ENCODE assay signal across 1 cellular context in the genomic region with DNA sequence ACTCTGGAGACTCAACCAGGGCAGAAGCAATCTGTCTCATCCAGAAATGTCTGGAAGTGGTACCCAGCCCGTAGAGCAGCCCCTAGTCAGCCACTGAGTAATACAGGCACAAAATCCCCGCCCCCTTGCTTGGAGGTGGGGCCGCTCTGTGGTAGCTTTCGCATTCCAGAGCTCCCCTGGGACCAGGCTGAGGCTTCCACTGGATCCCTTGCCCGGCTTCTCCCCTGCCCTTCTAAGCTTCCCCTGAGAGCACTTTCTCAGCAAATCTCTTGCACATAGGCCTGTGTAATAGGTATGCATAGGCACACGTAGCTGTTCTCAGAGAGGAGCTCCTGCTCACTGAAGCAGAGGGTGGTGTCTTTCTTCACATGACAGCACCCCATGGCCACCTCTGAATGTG.
TF ChIP-seq lines count a peak whose summit lies in the region.

No MANE protein-coding gene starts in this region.

TF ChIP-seq in WTC11, 78 proteins besides CTCF, POLR2A, EP300 and RAD21 (continued from another document):
- TF ChIP-seq, protein P1, sequence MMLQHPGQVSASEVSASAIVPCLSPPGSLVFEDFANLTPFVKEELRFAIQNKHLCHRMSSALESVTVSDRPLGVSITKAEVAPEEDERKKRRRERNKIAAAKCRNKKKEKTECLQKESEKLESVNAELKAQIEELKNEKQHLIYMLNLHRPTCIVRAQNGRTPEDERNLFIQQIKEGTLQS (CRISPR knock-in tag; conservative IDR thresholded peaks at IDR 0.05) = no peak
- no peak for TF ChIP-seq NFE2L1 (CRISPR knock-in tag; IDR thresholded peaks at IDR 0.05)
- no peak for TF ChIP-seq RELA (CRISPR knock-in tag; IDR thresholded peaks at IDR 0.05; ENCODE audit: borderline replicate concordance)
- TF ChIP-seq, protein P2, sequence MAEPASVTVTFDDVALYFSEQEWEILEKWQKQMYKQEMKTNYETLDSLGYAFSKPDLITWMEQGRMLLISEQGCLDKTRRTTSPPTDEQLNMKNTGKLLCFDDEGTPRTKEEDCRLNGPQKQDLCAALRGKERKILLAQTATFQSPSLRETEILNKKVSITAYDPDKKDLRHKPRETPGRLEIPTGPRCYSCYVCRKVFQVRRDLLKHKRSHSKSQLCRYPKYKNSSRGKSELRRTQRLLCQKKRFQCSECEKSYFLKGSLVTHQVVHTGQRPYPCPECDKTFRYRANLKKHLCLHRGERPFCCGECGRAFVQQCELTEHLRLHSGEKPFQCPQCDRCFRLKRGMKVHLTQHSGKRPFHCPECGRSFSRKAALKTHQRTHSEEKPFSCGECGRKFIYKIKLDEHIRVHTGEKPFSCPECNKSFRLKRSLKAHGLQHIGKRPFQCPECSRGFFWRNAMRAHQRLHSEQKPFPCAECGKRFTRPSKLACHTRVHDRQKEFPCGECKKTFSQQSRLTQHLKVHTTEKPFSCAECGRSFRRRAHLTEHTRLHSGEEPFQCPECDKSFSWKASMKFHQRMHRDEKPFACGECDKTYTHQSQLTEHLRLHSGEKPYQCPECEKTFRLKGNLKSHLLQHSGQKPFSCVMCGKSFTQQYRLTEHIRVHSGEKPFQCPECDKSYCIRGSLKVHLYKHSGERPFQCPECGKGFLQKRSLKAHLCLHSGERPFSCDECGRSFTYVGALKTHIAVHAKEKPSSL (CRISPR knock-in tag; conservative IDR thresholded peaks at IDR 0.05) = no peak
- TF ChIP-seq, protein P3, sequence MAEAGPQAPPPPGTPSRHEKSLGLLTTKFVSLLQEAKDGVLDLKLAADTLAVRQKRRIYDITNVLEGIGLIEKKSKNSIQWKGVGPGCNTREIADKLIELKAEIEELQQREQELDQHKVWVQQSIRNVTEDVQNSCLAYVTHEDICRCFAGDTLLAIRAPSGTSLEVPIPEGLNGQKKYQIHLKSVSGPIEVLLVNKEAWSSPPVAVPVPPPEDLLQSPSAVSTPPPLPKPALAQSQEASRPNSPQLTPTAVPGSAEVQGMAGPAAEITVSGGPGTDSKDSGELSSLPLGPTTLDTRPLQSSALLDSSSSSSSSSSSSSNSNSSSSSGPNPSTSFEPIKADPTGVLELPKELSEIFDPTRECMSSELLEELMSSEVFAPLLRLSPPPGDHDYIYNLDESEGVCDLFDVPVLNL (CRISPR knock-in tag; IDR thresholded peaks at IDR 0.05; ENCODE audit: borderline replicate concordance, low read depth) = no peak
- TF ChIP-seq, protein P4, sequence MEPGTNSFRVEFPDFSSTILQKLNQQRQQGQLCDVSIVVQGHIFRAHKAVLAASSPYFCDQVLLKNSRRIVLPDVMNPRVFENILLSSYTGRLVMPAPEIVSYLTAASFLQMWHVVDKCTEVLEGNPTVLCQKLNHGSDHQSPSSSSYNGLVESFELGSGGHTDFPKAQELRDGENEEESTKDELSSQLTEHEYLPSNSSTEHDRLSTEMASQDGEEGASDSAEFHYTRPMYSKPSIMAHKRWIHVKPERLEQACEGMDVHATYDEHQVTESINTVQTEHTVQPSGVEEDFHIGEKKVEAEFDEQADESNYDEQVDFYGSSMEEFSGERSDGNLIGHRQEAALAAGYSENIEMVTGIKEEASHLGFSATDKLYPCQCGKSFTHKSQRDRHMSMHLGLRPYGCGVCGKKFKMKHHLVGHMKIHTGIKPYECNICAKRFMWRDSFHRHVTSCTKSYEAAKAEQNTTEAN (CRISPR knock-in tag; IDR thresholded peaks at IDR 0.05) = no peak
- no peak for TF ChIP-seq SMAD3 (CRISPR knock-in tag; IDR thresholded peaks at IDR 0.05; ENCODE audit: borderline replicate concordance)
- TF ChIP-seq SP1 (CRISPR knock-in tag; conservative IDR thresholded peaks at IDR 0.05) = no peak
- TF ChIP-seq, protein P5, sequence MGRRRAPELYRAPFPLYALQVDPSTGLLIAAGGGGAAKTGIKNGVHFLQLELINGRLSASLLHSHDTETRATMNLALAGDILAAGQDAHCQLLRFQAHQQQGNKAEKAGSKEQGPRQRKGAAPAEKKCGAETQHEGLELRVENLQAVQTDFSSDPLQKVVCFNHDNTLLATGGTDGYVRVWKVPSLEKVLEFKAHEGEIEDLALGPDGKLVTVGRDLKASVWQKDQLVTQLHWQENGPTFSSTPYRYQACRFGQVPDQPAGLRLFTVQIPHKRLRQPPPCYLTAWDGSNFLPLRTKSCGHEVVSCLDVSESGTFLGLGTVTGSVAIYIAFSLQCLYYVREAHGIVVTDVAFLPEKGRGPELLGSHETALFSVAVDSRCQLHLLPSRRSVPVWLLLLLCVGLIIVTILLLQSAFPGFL (CRISPR knock-in tag; IDR thresholded peaks at IDR 0.05; ENCODE audit: borderline replicate concordance) = no peak
- no peak for TF ChIP-seq CREB1 (CRISPR knock-in tag; IDR thresholded peaks at IDR 0.05)
